In genomic region chr17:78357177-78357586, GRCh38 we compare ENCODE assay signal across 8 cellular contexts. TPM values are rescaled to one million over a fixed set of nuclear protein-coding genes. Genes with fewer than 3 reads are reported as not detected.
DNase-seq lines count a peak whose midpoint lies in the region; ATAC-seq, FAIRE-seq and TF ChIP-seq lines count a peak whose summit lies in the region.

No MANE protein-coding gene starts in this region.

- no peak for TF ChIP-seq CTCF in bronchial epithelial cell (IDR thresholded peaks at IDR 0.05; ENCODE audit: insufficient read depth, low read length, severe bottlenecking)

- intact Hi-C loops in activated naive CD4-positive, alpha-beta T cell treated with anti-CD3 and anti-CD28 coated beads for 36 hours (cut with micrococcal nuclease), result loop anchor here (5.0 kb wide), 2 partner anchors 230 to 420 kb away; partner anchors contain the start of gene TMC6

- CTCF ChIA-PET in activated naive CD4-positive, alpha-beta T cell treated with anti-CD3 and anti-CD28 coated beads for 36 hours (lab: Charles Lee), result no interaction called here

- no peaks in the 10 kb centered on the region for H3K9me3 ChIP-seq in subcutaneous abdominal adipose tissue (ENCODE audit: control insufficient read depth in 5 of 5, low read length in 5 of 5)

- H3K27me3 Mint-ChIP-seq in activated naive CD4-positive, alpha-beta T cell treated with anti-CD3 and anti-CD28 coated beads for 36 hours (ENCODE audit: low read depth), result no peaks in the 10 kb centered on the region

- peak overlapping the region; percentile 92 for H3K4me3 Mint-ChIP-seq in activated naive CD4-positive, alpha-beta T cell treated with anti-CD3 and anti-CD28 coated beads for 36 hours

- peaks cover 2% of the 10 kb centered on the region for H3K27me3 ChIP-seq in bronchial epithelial cell (ENCODE audit: control insufficient read depth, insufficient read depth, low read length)
- no peaks in the 10 kb centered on the region for H3K27me3 ChIP-seq in subcutaneous abdominal adipose tissue (ENCODE audit: control insufficient read depth in 5 of 5, insufficient read depth in 4 of 5, low read length in 5 of 5)

- peaks cover 50% of the 10 kb centered on the region for H3K36me3 Mint-ChIP-seq in activated naive CD4-positive, alpha-beta T cell treated with anti-CD3 and anti-CD28 coated beads for 36 hours (ENCODE audit: low read depth)

- ATAC-seq in left lobe of liver (peak; percentile 13), GM21619 (IDR thresholded peaks at IDR 0.05; ENCODE audit: unreplicated experiment) (no peak), HG02852 (IDR thresholded peaks at IDR 0.05; ENCODE audit: unreplicated experiment) (no peak)

- H3K27ac Mint-ChIP-seq in activated naive CD4-positive, alpha-beta T cell treated with anti-CD3 and anti-CD28 coated beads for 36 hours, result peak overlapping the region; percentile 98

- no peaks in the 10 kb centered on the region for H3K9me3 Mint-ChIP-seq in activated naive CD4-positive, alpha-beta T cell treated with anti-CD3 and anti-CD28 coated beads for 36 hours

- peaks cover 42% of the 10 kb centered on the region for H3K4me1 Mint-ChIP-seq in activated naive CD4-positive, alpha-beta T cell treated with anti-CD3 and anti-CD28 coated beads for 36 hours (ENCODE audit: low read depth)

- H3K4me3 ChIP-seq in bronchial epithelial cell (ENCODE audit: low read depth, low read length), result peak overlapping the region; percentile 3
- H3K4me3 ChIP-seq in subcutaneous abdominal adipose tissue (ENCODE audit: low read depth in 1 of 5, low read length in 5 of 5), result peak overlapping the region; percentile 96 to 99 (median 98)

- peak; percentile 53 for DNase-seq in activated naive CD4-positive, alpha-beta T cell treated with anti-CD3 and anti-CD28 coated beads for 36 hours
- DNase-seq in activated naive CD4-positive, alpha-beta T cell treated with Interleukin-2 at 50 U/mL for 16 hours, result no peak
- DNase-seq in bronchial epithelial cell (ENCODE audit: low read depth) (no peak), left lobe of liver (ENCODE audit: low spot score) (peak; percentile 73), NCI-H2227 (lab: John Stamatoyannopoulos, UW; ENCODE audit: unreplicated experiment) (no peak)

- peaks cover 8 to 64% (median 42%) of the 10 kb centered on the region in 5 donors for H3K4me1 ChIP-seq in subcutaneous abdominal adipose tissue (ENCODE audit: control insufficient read depth in 5 of 5, insufficient read depth in 5 of 5, low read length in 5 of 5)

- peak overlapping the region; percentile 65 for H3K27ac ChIP-seq in subcutaneous abdominal adipose tissue (ENCODE audit: low read depth, low read length)

- H3K9ac ChIP-seq in subcutaneous abdominal adipose tissue (ENCODE audit: low read length in 5 of 5), result peak overlapping the region; percentile 44 to 96 (median 89)

- H3K36me3 ChIP-seq in bronchial epithelial cell (ENCODE audit: control insufficient read depth, insufficient read depth, low read length) (peaks cover 2% of the 10 kb centered on the region), subcutaneous abdominal adipose tissue (ENCODE audit: control insufficient read depth in 5 of 5, insufficient read depth in 5 of 5, low read length in 5 of 5) (peaks cover 0 to 32% (median 18%) of the 10 kb centered on the region in 5 donors)

- FAIRE-seq in bronchial epithelial cell (lab: Jason Lieb, UNC), result no peak

RNA-seq across cellular contexts. Expression of gene SOCS3, which starts 2.7 kb away (rescaled TPM):
- 100 to 1,000 TPM; 281 to 290 TPM for total RNA-seq in activated naive CD4-positive, alpha-beta T cell treated with anti-CD3 and anti-CD28 coated beads for 36 hours
- total RNA-seq in bronchial epithelial cell, result 10.0 and 13.7 TPM in 2 replicates
- 2.7 TPM for total RNA-seq in left lobe of liver

RNA-seq across cellular contexts. Expression of gene PGS1, which starts 21.3 kb away (rescaled TPM):
- 10 to 100 TPM; 69.0 to 73.1 TPM for total RNA-seq in activated naive CD4-positive, alpha-beta T cell treated with anti-CD3 and anti-CD28 coated beads for 36 hours
- 22.5 and 25.8 TPM in 2 replicates for total RNA-seq in bronchial epithelial cell
- 9.1 TPM for total RNA-seq in left lobe of liver

Comparison
In these comparisons a context has a peak if more than half of its experiments do, and no peak if none do; other contexts are left out.
1. DNase-seq: peak in activated naive CD4-positive, alpha-beta T cell treated with anti-CD3 and anti-CD28 coated beads for 36 hours (single experiment) and left lobe of liver (single experiment); none in activated naive CD4-positive, alpha-beta T cell treated with Interleukin-2 at 50 U/mL for 16 hours (single experiment), bronchial epithelial cell (single experiment) and NCI-H2227 (single experiment).
2. RNA of gene SOCS3, which starts 2.7 kb away (total RNA-seq): 281 to 290 TPM in activated naive CD4-positive, alpha-beta T cell treated with anti-CD3 and anti-CD28 coated beads for 36 hours; 10.0 to 13.7 TPM in bronchial epithelial cell and 2.7 TPM in left lobe of liver (single experiment); every median in the first group is over 10 times any median in the second.